Comparison of ENCODE assay signal across 8 cellular contexts in genomic region chr11:130827697-130828377, GRCh38.
DNase-seq lines count a peak whose midpoint lies in the region; ATAC-seq and TF ChIP-seq lines count a peak whose summit lies in the region.

No MANE protein-coding gene starts in this region.

- no peak overlapping the region for H3K4me3 ChIP-seq in SJSA1

- peak; percentile 53 for ATAC-seq in omental fat pad (ENCODE audit: low FRiP score)

- TF ChIP-seq CTCF in C4-2B (conservative IDR thresholded peaks at IDR 0.05) (peak; percentile 37), omental fat pad (IDR thresholded peaks at IDR 0.05) (no peak)

- DNase-seq in H4 (ENCODE audit: low spot score) (peak; percentile 84), SJSA1 (ENCODE audit: low read depth in 1 of 2, low spot score in 2 of 2) (peak; percentile 62 to 85), fibroblast of gingiva (ENCODE audit: low read depth) (peak; percentile 71), omental fat pad (ENCODE audit: low spot score) (no peak), GF-D8 (lab: John Stamatoyannopoulos, UW) (no peak), NCI-H446 treated with DMSO at 0.1 percent for 48 hours (lab: John Stamatoyannopoulos, UW) (no peak), NCI-H128 (lab: John Stamatoyannopoulos, UW; ENCODE audit: unreplicated experiment) (no peak)

- H3K27ac ChIP-seq in C4-2B: no peak overlapping the region
- peak overlapping the region; percentile 82 for H3K27ac ChIP-seq in SJSA1

- H3K27me3 ChIP-seq in SJSA1 (replicated peaks): no peaks in the 10 kb centered on the region

- H3K9me3 ChIP-seq in SJSA1 (replicated peaks): no peaks in the 10 kb centered on the region

- H3K36me3 ChIP-seq in SJSA1: no peaks in the 10 kb centered on the region

- peaks cover 10% of the 10 kb centered on the region for H3K4me1 ChIP-seq in SJSA1 (replicated peaks)

Comparison
In these comparisons a context has a peak if more than half of its experiments do, and no peak if none do; other contexts are left out.
1. DNase-seq: peak in H4 (single experiment), SJSA1 (2 of 2) and fibroblast of gingiva (single experiment); none in omental fat pad (single experiment), GF-D8 (single experiment), NCI-H446 treated with DMSO at 0.1 percent for 48 hours (single experiment) and NCI-H128 (single experiment).